Comparison of ENCODE assay signal across 8 cellular contexts in genomic region chr17:19867654-19868395, GRCh38. TPM values are rescaled to one million over a fixed set of nuclear protein-coding genes. Genes with fewer than 3 reads are reported as not detected.
DNase-seq lines count a peak whose midpoint lies in the region; ATAC-seq and TF ChIP-seq lines count a peak whose summit lies in the region.

Gene ULK2, minus strand, starts transcription at chr17:19867936. Its CDS starts 519 bp downstream, at chr17:19867417.

- H3K4me3 Mint-ChIP-seq in stimulated activated naive CD8-positive, alpha-beta T cell treated with anti-CD3 and anti-CD28 coated beads, Interleukin-15, Interleukin-2, amounts not matched to agents 100 ng/mL and 50 ng/mL, for 24 hours, result peak within 1 kb of the TSS; percentile 83

- peaks cover 21% of the 10 kb centered on the region for H3K4me1 Mint-ChIP-seq in stimulated activated naive CD8-positive, alpha-beta T cell treated with anti-CD3 and anti-CD28 coated beads, Interleukin-15, Interleukin-2, amounts not matched to agents 100 ng/mL and 50 ng/mL, for 24 hours (ENCODE audit: low read depth)

- peaks cover under 1% of the 10 kb centered on the region for H3K36me3 Mint-ChIP-seq in stimulated activated naive CD8-positive, alpha-beta T cell treated with anti-CD3 and anti-CD28 coated beads, Interleukin-15, Interleukin-2, amounts not matched to agents 100 ng/mL and 50 ng/mL, for 24 hours (ENCODE audit: low read depth)

- no peaks in the 10 kb centered on the region for H3K9me3 Mint-ChIP-seq in stimulated activated naive CD8-positive, alpha-beta T cell treated with anti-CD3 and anti-CD28 coated beads, Interleukin-15, Interleukin-2, amounts not matched to agents 100 ng/mL and 50 ng/mL, for 24 hours

- peak within 1 kb of the TSS; percentile 69 for H3K4me3 ChIP-seq in fibroblast of pulmonary artery (replicated peaks; ENCODE audit: low read depth, low read length)

- peak within 1 kb of the TSS; percentile 61 for H3K27ac Mint-ChIP-seq in stimulated activated naive CD8-positive, alpha-beta T cell treated with anti-CD3 and anti-CD28 coated beads, Interleukin-15, Interleukin-2, amounts not matched to agents 100 ng/mL and 50 ng/mL, for 24 hours

- DNase-seq in DMS53 (lab: John Stamatoyannopoulos, UW), result peak; percentile 85
- DNase-seq in GOT3 (lab: John Stamatoyannopoulos, UW), result peak; percentile 33
- DNase-seq in NCI-H510A (lab: John Stamatoyannopoulos, UW), result peak; percentile 73
- peak; percentile 22 for DNase-seq in activated T-helper 1 cell treated with Interleukin-2 at 50 U/mL for 16 hours (ENCODE audit: low read depth)
- DNase-seq in fibroblast of pulmonary artery (ENCODE audit: low read depth), result peak; percentile 77
- DNase-seq in myocyte (ENCODE audit: low read depth), result peak; percentile 81

- no peaks in the 10 kb centered on the region for H3K27me3 Mint-ChIP-seq in stimulated activated naive CD8-positive, alpha-beta T cell treated with anti-CD3 and anti-CD28 coated beads, Interleukin-15, Interleukin-2, amounts not matched to agents 100 ng/mL and 50 ng/mL, for 24 hours

- ATAC-seq in HG03025 (IDR thresholded peaks at IDR 0.05; ENCODE audit: low FRiP score, unreplicated experiment), result no peak

- TF ChIP-seq CTCF in fibroblast of pulmonary artery (IDR thresholded peaks at IDR 0.05; ENCODE audit: low read length, missing control alignments), result no peak

RNA-seq across cellular contexts. Expression of gene ULK2, which starts in this region (rescaled TPM):
- 10.2 and 18.0 TPM in 2 replicates for total RNA-seq in myocyte
- polyA plus RNA-seq in myocyte (2012), result 13.6 TPM

Comparison
In these comparisons a context has a peak if more than half of its experiments do, and no peak if none do; other contexts are left out.
1. DNase-seq: peak in every context shown above with its lines; median percentile 85 in DMS53; 81 in myocyte; 77 in fibroblast of pulmonary artery; 73 in NCI-H510A; 33 in GOT3; 22 in activated T-helper 1 cell treated with Interleukin-2 at 50 U/mL for 16 hours.